ENCODE assay signal across 11 cellular contexts in the genomic region with DNA sequence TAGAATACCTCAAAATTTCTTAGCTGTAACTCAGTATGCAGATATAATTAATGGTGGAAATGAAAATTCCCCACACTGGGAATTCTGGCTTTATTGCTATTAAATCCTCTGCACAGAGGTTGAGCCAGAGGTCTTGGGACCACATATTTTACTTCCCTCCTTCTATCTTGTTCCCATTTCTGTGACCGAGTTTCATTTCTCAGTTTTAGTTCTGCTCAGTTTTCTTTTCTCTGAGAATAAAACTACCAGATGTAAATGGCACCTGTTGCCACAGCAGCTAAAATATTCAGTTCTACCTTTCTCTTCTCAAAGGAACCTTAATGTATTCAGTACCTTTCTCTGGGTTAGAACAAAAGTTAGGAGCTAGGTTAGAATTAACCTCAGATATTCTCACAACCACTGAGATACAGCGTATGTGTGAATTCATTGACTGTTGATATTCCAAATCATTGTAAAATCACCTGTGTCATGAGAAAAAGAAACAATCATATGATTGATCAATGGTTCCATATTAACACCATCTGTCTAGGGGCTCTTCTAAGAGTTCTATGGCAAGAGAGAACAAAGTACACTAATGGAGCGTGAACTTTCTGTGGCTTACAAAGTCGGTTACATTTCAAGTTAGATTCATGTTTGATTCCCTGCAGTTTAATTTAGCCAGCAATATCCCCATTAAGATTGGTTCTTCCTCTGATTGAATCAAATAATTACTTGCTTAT.
DNase-seq lines count a peak whose midpoint lies in the region; ATAC-seq and TF ChIP-seq lines count a peak whose summit lies in the region.
"Had no signal": no experiment of that assay in that cellular context is flagged by ENCODE, and none has a peak within 500 bp of the region (broad histone marks: within the 10 kb centered on the region; RNA-seq: fewer than 3 reads in every experiment).

No MANE protein-coding gene starts in this region.

- no peak overlapping the region for H3K9ac ChIP-seq in MM.1S (ENCODE audit: low read length)
- H3K9ac ChIP-seq in GM23248 = no peak overlapping the region
- H3K9ac ChIP-seq: neural progenitor cell had no signal

- H3K27me3 ChIP-seq in MM.1S (replicated peaks; ENCODE audit: insufficient read depth, low read length) (0 out of 2 replicates have a peak, but pooled peaks cover 8% of the 10 kb centered on the region), right lobe of liver (no peaks in the 10 kb centered on the region), GM23248 (replicated peaks; ENCODE audit: insufficient read depth) (no peaks in the 10 kb centered on the region)
- H3K27me3 ChIP-seq: neural progenitor cell had no signal

- H2AFZ ChIP-seq in MM.1S (ENCODE audit: low read length) (no peak overlapping the region), GM23248 (no peak overlapping the region)
- H2AFZ ChIP-seq: neural progenitor cell had no signal

- peak; percentile 97 for ATAC-seq in GM18502 (IDR thresholded peaks at IDR 0.05; ENCODE audit: poor library complexity, unreplicated experiment)
- ATAC-seq in GM19468 (IDR thresholded peaks at IDR 0.05; ENCODE audit: extremely low read depth, unreplicated experiment) = peak; percentile 97
- peak; percentile 98 for ATAC-seq in HG02973 (IDR thresholded peaks at IDR 0.05; ENCODE audit: unreplicated experiment)
- ATAC-seq in right lobe of liver = no peak

- no peak for TF ChIP-seq POLR2A in right lobe of liver (IDR thresholded peaks at IDR 0.05)

- H4K20me1 ChIP-seq in MM.1S (ENCODE audit: insufficient read depth, low read length) = no peaks in the 10 kb centered on the region
- no peaks in the 10 kb centered on the region for H4K20me1 ChIP-seq in GM23248 (ENCODE audit: insufficient read depth)

- no peaks in the 10 kb centered on the region for H3K9me3 ChIP-seq in MM.1S (replicated peaks; ENCODE audit: insufficient read depth, low read length)
- H3K9me3 ChIP-seq in right lobe of liver = no peaks in the 10 kb centered on the region
- H3K9me3 ChIP-seq in GM23248 (ENCODE audit: low read depth) = no peaks in the 10 kb centered on the region

- H3K9me2 ChIP-seq in MM.1S (replicated peaks; ENCODE audit: insufficient read depth, low read length) = no peaks in the 10 kb centered on the region
- no peaks in the 10 kb centered on the region for H3K9me2 ChIP-seq in GM23248 (ENCODE audit: insufficient read depth)

- H3K4me1 ChIP-seq in MM.1S (ENCODE audit: low read length) (peaks cover 21% of the 10 kb centered on the region), right lobe of liver (no peaks in the 10 kb centered on the region), GM23248 (ENCODE audit: insufficient read depth) (no peaks in the 10 kb centered on the region)

- 55% methylated on average over 4 of the region's 4 CpGs for WGBS in right lobe of liver (ENCODE audit: insufficient coverage, low coverage, low lambda C conversion rate, missing lambda C conversion rate)
- WGBS in GM23248 (ENCODE audit: low coverage in 1 of 2, low lambda C conversion rate in 2 of 2, missing lambda C conversion rate in 2 of 2), 2 experiments = 25 to 43% methylated on average over 4 of the region's 4 CpGs

- DNase-seq in MM.1S = peak; percentile 77
- no peak for DNase-seq in right lobe of liver
- DNase-seq in amniotic stem cell (lab: John Stamatoyannopoulos, UW) = no peak
- no peak for DNase-seq in SHP77 (lab: John Stamatoyannopoulos, UW)
- DNase-seq in GM23248 = no peak
- DNase-seq: NCI-H82, T-helper 2 cell had no signal

- TF ChIP-seq CTCF in MM.1S (IDR thresholded peaks at IDR 0.05; ENCODE audit: low read length) = no peak
- TF ChIP-seq CTCF in right lobe of liver (IDR thresholded peaks at IDR 0.05) = no peak

- in situ Hi-C loops in GM23248 (cut with MboI) = no loop called here

- peak overlapping the region; percentile 27; the same call in 1 of the 2 replicates for H3K4me3 ChIP-seq in MM.1S (ENCODE audit: low read length)
- no peak overlapping the region for H3K4me3 ChIP-seq in right lobe of liver
- H3K4me3 ChIP-seq in GM23248 = no peak overlapping the region
- H3K4me3 ChIP-seq: neural progenitor cell had no signal

- H3K36me3 ChIP-seq in MM.1S (replicated peaks; ENCODE audit: insufficient read depth, low read length) = no peaks in the 10 kb centered on the region
- no peaks in the 10 kb centered on the region for H3K36me3 ChIP-seq in right lobe of liver
- H3K36me3 ChIP-seq in GM23248 (ENCODE audit: low read depth) = no peaks in the 10 kb centered on the region
- H3K36me3 ChIP-seq: neural progenitor cell had no signal

- intact Hi-C loops in right lobe of liver (cut with DNase I) = no loop called here

- peak overlapping the region; percentile 48; the same call in 1 of the 2 replicates for H3K27ac ChIP-seq in MM.1S (ENCODE audit: low read length)
- no peak overlapping the region for H3K27ac ChIP-seq in right lobe of liver
- H3K27ac ChIP-seq in GM23248 = no peak overlapping the region
- H3K27ac ChIP-seq: neural progenitor cell had no signal

- H3F3A ChIP-seq in MM.1S (ENCODE audit: insufficient read depth, low read length) (peaks cover 18% of the 10 kb centered on the region), GM23248 (ENCODE audit: insufficient read depth) (no peaks in the 10 kb centered on the region)

- peak overlapping the region; percentile 78 for H3K4me2 ChIP-seq in MM.1S (ENCODE audit: low read depth, low read length)
- no peak overlapping the region for H3K4me2 ChIP-seq in GM23248 (ENCODE audit: unreplicated experiment)
- H3K4me2 ChIP-seq: neural progenitor cell had no signal

- H3K79me2 ChIP-seq in MM.1S (ENCODE audit: low read length) = no peaks in the 10 kb centered on the region
- H3K79me2 ChIP-seq in GM23248 (ENCODE audit: insufficient read depth) = no peaks in the 10 kb centered on the region

Comparison
In these comparisons a context has a peak if more than half of its experiments do, and no peak if none do; other contexts are left out.
1. ATAC-seq: peak in GM18502 (single experiment), GM19468 (single experiment) and HG02973 (single experiment); none in right lobe of liver (0 of 4).